Comparison of ENCODE assay signal across 8 cellular contexts in the genomic region with DNA sequence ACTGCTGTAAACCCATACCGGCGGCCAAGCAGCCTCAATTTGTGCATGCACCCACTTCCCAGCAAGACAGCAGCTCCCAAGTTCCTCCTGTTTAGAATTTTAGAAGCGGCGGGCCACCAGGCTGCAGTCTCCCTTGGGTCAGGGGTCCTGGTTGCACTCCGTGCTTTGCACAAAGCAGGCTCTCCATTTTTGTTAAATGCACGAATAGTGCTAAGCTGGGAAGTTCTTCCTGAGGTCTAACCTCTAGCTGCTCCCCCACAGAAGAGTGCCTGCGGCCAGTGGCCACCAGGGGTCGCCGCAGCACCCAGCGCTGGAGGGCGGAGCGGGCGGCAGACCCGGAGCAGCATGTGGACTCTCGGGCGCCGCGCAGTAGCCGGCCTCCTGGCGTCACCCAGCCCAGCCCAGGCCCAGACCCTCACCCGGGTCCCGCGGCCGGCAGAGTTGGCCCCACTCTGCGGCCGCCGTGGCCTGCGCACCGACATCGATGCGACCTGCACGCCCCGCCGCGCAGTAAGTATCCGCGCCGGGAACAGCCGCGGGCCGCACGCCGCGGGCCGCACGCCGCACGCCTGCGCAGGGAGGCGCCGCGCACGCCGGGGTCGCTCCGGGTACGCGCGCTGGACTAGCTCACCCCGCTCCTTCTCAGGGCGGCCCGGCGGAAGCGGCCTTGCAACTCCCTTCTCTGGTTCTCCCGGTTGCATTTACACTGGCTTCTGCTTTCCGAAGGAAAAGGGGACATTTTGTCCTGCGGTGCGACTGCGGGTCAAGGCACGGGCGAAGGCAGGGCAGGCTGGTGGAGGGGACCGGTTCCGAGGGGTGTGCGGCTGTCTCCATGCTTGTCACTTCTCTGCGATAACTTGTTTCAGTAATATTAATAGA. TPM values are rescaled to one million over a fixed set of nuclear protein-coding genes. Genes with fewer than 3 reads are reported as not detected.
DNase-seq lines count a peak whose midpoint lies in the region; ATAC-seq and TF ChIP-seq lines count a peak whose summit lies in the region.

A gene (plus strand): TSS at position 315 of the 879 bp plus-strand sequence. CDS start 31 bp downstream, at position 346.

- no peaks in the 10 kb centered on the region for H3K27me3 ChIP-seq in left lung

- intact Hi-C loops in activated CD4-positive, alpha-beta T cell treated with anti-CD3 and anti-CD28 coated beads, Interleukin-2, amount 10 ng/mL, durations not matched to agents 24 days and 14 days (cut with micrococcal nuclease) = loop anchor here (1.0 to 5.0 kb wide), 5 partner anchors 8 to 157 kb away; no protein-coding TSS in a partner anchor
- intact Hi-C loops in left lung (cut with DNase I) = no loop called here

- peak within 1 kb of the TSS; percentile 76 for H3K4me3 ChIP-seq in AG09309 (ENCODE audit: control insufficient read depth, low read depth, low read length)
- H3K4me3 ChIP-seq in left lung = peak within 1 kb of the TSS; percentile 50 to 74

- peaks cover 10% of the 10 kb centered on the region for H3K36me3 Mint-ChIP-seq in activated CD4-positive, alpha-beta T cell treated with anti-CD3 and anti-CD28 coated beads, Interleukin-2, amount 10 ng/mL, durations not matched to agents 24 days and 14 days (ENCODE audit: low read depth)

- no peaks in the 10 kb centered on the region for H3K9me3 ChIP-seq in left lung

- H3K4me3 Mint-ChIP-seq in activated CD4-positive, alpha-beta T cell treated with anti-CD3 and anti-CD28 coated beads, Interleukin-2, amount 10 ng/mL, durations not matched to agents 24 days and 14 days = peak within 1 kb of the TSS; percentile 98

- H3K27ac ChIP-seq in left lung = peak within 1 kb of the TSS; percentile 73 to 86

- ATAC-seq in GM18868 (IDR thresholded peaks at IDR 0.05; ENCODE audit: unreplicated experiment) = peak; percentile 96
- peak; percentile 91 for ATAC-seq in HG03103 (IDR thresholded peaks at IDR 0.05; ENCODE audit: low read depth, unreplicated experiment)
- ATAC-seq in left lung = peak; percentile 98

- H3K27ac Mint-ChIP-seq in activated CD4-positive, alpha-beta T cell treated with anti-CD3 and anti-CD28 coated beads, Interleukin-2, amount 10 ng/mL, durations not matched to agents 24 days and 14 days = peak within 1 kb of the TSS; percentile 93

- no peaks in the 10 kb centered on the region for H3K27me3 Mint-ChIP-seq in activated CD4-positive, alpha-beta T cell treated with anti-CD3 and anti-CD28 coated beads, Interleukin-2, amount 10 ng/mL, durations not matched to agents 24 days and 14 days

- peaks cover 17% of the 10 kb centered on the region for H3K4me1 Mint-ChIP-seq in activated CD4-positive, alpha-beta T cell treated with anti-CD3 and anti-CD28 coated beads, Interleukin-2, amount 10 ng/mL, durations not matched to agents 24 days and 14 days

- DNase-seq in AG09309 (ENCODE audit: low read depth) (peak; percentile 38), NCI-H345 treated with DMSO at 0.1 percent for 48 hours (lab: John Stamatoyannopoulos, UW; ENCODE audit: unreplicated experiment) (peak; percentile 56), cortex of kidney (lab: John Stamatoyannopoulos, UW) (peak; percentile 21), left lung (peak; percentile 86 to 98)
- peak; percentile 96 for DNase-seq in activated CD4-positive, alpha-beta T cell treated with anti-CD3 and anti-CD28 coated beads, Interleukin-2, amount 10 ng/mL, durations not matched to agents 24 days and 14 days
- DNase-seq in stimulated activated CD4-positive, alpha-beta T cell treated with anti-CD3 and anti-CD28 coated beads, Interleukin-2, amount 100 ng/mL, for 48 hours = peak; percentile 82 to 83

- H3K36me3 ChIP-seq in left lung = no peaks in the 10 kb centered on the region

- peak; percentile 96 for TF ChIP-seq CTCF in AG09309 (IDR thresholded peaks at IDR 0.05; ENCODE audit: control insufficient read depth, insufficient read depth, low read depth, low read length, missing control alignments)
- peak; percentile 99 for TF ChIP-seq CTCF in left lung (IDR thresholded peaks at IDR 0.05)

- H3K9me3 Mint-ChIP-seq in activated CD4-positive, alpha-beta T cell treated with anti-CD3 and anti-CD28 coated beads, Interleukin-2, amount 10 ng/mL, durations not matched to agents 24 days and 14 days = no peaks in the 10 kb centered on the region

- peaks cover 3 to 14% of the 10 kb centered on the region in 2 donors for H3K4me1 ChIP-seq in left lung

RNA-seq across cellular contexts. Expression of the gene that starts here (rescaled TPM):
- total RNA-seq in activated CD4-positive, alpha-beta T cell treated with anti-CD3 and anti-CD28 coated beads, Interleukin-2, amount 10 ng/mL, durations not matched to agents 24 days and 14 days = 45.4 and 47.3 TPM in 2 replicates
- total RNA-seq in left lung = 10 to 100 TPM; 11.0 to 13.1 TPM

Comparison
In these comparisons a context has a peak if more than half of its experiments do, and no peak if none do; other contexts are left out.
1. Peak in every context shown above with its lines: DNase-seq, ATAC-seq, H3K4me3 ChIP-seq and H3K27ac ChIP-seq.
2. DNase-seq: peak in every context shown above with its lines; median percentile 96 in activated CD4-positive, alpha-beta T cell treated with anti-CD3 and anti-CD28 coated beads, Interleukin-2, amount 10 ng/mL, durations not matched to agents 24 days and 14 days; 92 in left lung; 82 in stimulated activated CD4-positive, alpha-beta T cell treated with anti-CD3 and anti-CD28 coated beads, Interleukin-2, amount 100 ng/mL, for 48 hours; 56 in NCI-H345 treated with DMSO at 0.1 percent for 48 hours; 38 in AG09309; 21 in cortex of kidney.